22 cellular contexts compared by ENCODE assay signal in genomic region chr4:38396845-38397547, GRCh38.
"Had no signal": no experiment of that assay in that cellular context is flagged by ENCODE, and none has a peak within 500 bp of the region (broad histone marks: within the 10 kb centered on the region; RNA-seq: fewer than 3 reads in every experiment).

No MANE protein-coding gene starts in this region.

- H3K4me1 ChIP-seq: psoas muscle, sigmoid colon, upper lobe of right lung had no signal

- ATAC-seq: activated CD8-positive, alpha-beta T cell treated with anti-CD3 and anti-CD28 coated beads, Interleukin-2, amount 10 ng/mL, durations not matched to agents 7 days and 5 days; effector memory CD8-positive, alpha-beta T cell; natural killer cell treated with Interleukin-12 subunit alpha and Interleukin-12 subunit beta and Interleukin-15 and Interleukin-18, amount 100 ng/mL, for 72 hours; psoas muscle; SK-N-SH treated with all-trans-retinoic acid at 6 μM for 48 hours; upper lobe of right lung had no signal

- H3K27ac ChIP-seq: psoas muscle, sigmoid colon, thoracic aorta, upper lobe of right lung had no signal

- H3K4me3 ChIP-seq: psoas muscle, sigmoid colon, thoracic aorta, upper lobe of right lung had no signal

- DNase-seq: activated CD4-positive, alpha-beta T cell treated with anti-CD3 and anti-CD28 coated beads, Interleukin-2, amount 10 ng/mL, durations not matched to agents 24 days and 14 days; activated CD4-positive, CD25-positive, alpha-beta regulatory T cell; activated CD8-positive, alpha-beta memory T cell treated with anti-CD3 and anti-CD28 coated beads, Interleukin-2, amount 50 U/mL, for 4 hours; activated CD8-positive, alpha-beta T cell treated with anti-CD3 and anti-CD28 coated beads, Interleukin-2, amount 10 ng/mL, durations not matched to agents 7 days and 5 days; activated gamma-delta T cell; activated naive CD8-positive, alpha-beta T cell treated with anti-CD3 and anti-CD28 coated beads for 36 hours; activated T-cell treated with anti-CD3 and anti-CD28 coated beads, Interleukin-2, amount 50 U/mL, for 48 hours; dermis blood vessel endothelial cell; effector memory CD8-positive, alpha-beta T cell; foreskin melanocyte; head of caudate nucleus; islet precursor cell; mesendoderm; nucleus accumbens; psoas muscle; sigmoid colon; stimulated activated CD4-positive, alpha-beta T cell treated with anti-CD3 and anti-CD28 coated beads, Interleukin-1b, Interleukin-23, amount 100 ng/mL, for 48 hours; upper lobe of right lung had no signal

- H3K27ac Mint-ChIP-seq: activated CD4-positive, alpha-beta T cell treated with anti-CD3 and anti-CD28 coated beads, Interleukin-2, amount 10 ng/mL, durations not matched to agents 24 days and 14 days; activated CD8-positive, alpha-beta T cell treated with anti-CD3 and anti-CD28 coated beads, Interleukin-2, amount 10 ng/mL, durations not matched to agents 7 days and 5 days; activated naive CD8-positive, alpha-beta T cell treated with anti-CD3 and anti-CD28 coated beads for 36 hours; effector memory CD8-positive, alpha-beta T cell; natural killer cell treated with Interleukin-12 subunit alpha and Interleukin-12 subunit beta and Interleukin-15 and Interleukin-18, amount 100 ng/mL, for 72 hours; T-helper 1 cell treated with Interleukin-12 subunit alpha and Interleukin-12 subunit beta and Interleukin-4 antibody, amounts not matched to agents 30 μg/mL and 1 μg/mL, for 36 hours had no signal

- H3K4me3 Mint-ChIP-seq: activated CD4-positive, alpha-beta T cell treated with anti-CD3 and anti-CD28 coated beads, Interleukin-2, amount 10 ng/mL, durations not matched to agents 24 days and 14 days; activated CD8-positive, alpha-beta T cell treated with anti-CD3 and anti-CD28 coated beads, Interleukin-2, amount 10 ng/mL, durations not matched to agents 7 days and 5 days; activated naive CD8-positive, alpha-beta T cell treated with anti-CD3 and anti-CD28 coated beads for 36 hours; effector memory CD8-positive, alpha-beta T cell; natural killer cell treated with Interleukin-12 subunit alpha and Interleukin-12 subunit beta and Interleukin-15 and Interleukin-18, amount 100 ng/mL, for 72 hours; T-helper 1 cell treated with Interleukin-12 subunit alpha and Interleukin-12 subunit beta and Interleukin-4 antibody, amounts not matched to agents 30 μg/mL and 1 μg/mL, for 36 hours had no signal

- H3K36me3 ChIP-seq: sigmoid colon, thoracic aorta, upper lobe of right lung had no signal

- H3K27me3 Mint-ChIP-seq: activated CD4-positive, alpha-beta T cell treated with anti-CD3 and anti-CD28 coated beads, Interleukin-2, amount 10 ng/mL, durations not matched to agents 24 days and 14 days; activated naive CD8-positive, alpha-beta T cell treated with anti-CD3 and anti-CD28 coated beads for 36 hours; effector memory CD8-positive, alpha-beta T cell; natural killer cell treated with Interleukin-12 subunit alpha and Interleukin-12 subunit beta and Interleukin-15 and Interleukin-18, amount 100 ng/mL, for 72 hours had no signal

- H3K36me3 Mint-ChIP-seq: activated naive CD8-positive, alpha-beta T cell treated with anti-CD3 and anti-CD28 coated beads for 36 hours had no signal

- H3K4me1 Mint-ChIP-seq: activated CD4-positive, alpha-beta T cell treated with anti-CD3 and anti-CD28 coated beads, Interleukin-2, amount 10 ng/mL, durations not matched to agents 24 days and 14 days; activated naive CD8-positive, alpha-beta T cell treated with anti-CD3 and anti-CD28 coated beads for 36 hours had no signal

- H3K27me3 ChIP-seq: sigmoid colon, upper lobe of right lung had no signal
